Comparison of ENCODE assay signal across 8 cellular contexts in the genomic region with DNA sequence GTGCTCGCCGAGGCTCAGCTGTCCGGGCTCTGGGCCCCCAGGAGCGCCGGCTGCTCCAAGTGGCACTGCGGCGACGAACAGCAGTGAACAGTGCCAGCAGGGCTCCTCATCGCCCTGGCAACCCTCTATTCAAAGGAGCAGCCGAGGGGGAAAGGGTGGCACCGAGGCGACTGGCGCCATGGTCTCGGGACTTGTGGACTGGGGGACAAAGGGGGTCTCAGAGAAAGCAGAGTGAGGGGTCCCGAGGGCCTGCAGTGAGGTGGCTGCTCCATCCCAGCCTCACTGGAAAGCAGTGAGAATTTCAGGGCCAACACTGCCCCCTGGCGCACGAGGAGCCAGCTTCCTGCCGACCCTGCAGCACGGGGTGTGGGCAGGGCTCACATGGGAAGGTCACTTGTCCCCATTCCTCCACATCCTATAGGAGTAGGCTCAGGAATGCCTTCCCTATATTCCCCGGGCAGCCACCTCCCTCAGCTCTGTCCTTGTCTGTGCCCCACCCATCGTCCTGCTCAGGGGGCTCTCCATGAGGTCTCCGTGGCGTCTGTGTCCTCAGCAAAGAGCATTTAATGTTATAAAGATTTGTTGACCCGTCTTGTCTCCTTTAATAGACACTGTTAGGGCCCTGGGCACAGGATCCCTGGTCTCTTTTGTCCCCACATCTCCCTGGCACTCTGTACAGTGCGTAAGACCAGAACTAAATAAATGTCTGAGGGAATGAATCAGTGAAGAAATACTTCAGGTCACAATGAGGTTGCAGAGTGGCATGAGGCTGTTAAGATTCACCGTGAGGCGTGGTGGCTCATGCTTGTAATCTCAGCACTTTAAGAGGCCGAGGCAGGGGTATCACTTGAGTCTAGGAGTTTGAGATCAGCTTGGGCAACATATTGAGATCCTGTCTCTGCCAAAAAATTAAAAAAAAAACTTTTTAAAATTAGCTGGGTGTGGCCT. TPM values are rescaled to one million over a fixed set of nuclear protein-coding genes. Genes with fewer than 3 reads are reported as not detected.
DNase-seq lines count a peak whose midpoint lies in the region; ATAC-seq and TF ChIP-seq lines count a peak whose summit lies in the region.

No MANE protein-coding gene starts in this region.

- TF ChIP-seq CTCF in GM12873 (IDR thresholded peaks at IDR 0.05; ENCODE audit: insufficient read depth, low read depth, low read length, missing control alignments) = peak; percentile 89
- TF ChIP-seq CTCF in activated B cell treated with CpG ODN at 0.5 μM for 24 hours (IDR thresholded peaks at IDR 0.05) = no peak

- no peaks in the 10 kb centered on the region for H3K9me3 Mint-ChIP-seq in activated B cell treated with CpG ODN at 0.5 μM for 24 hours
- no peaks in the 10 kb centered on the region for H3K9me3 Mint-ChIP-seq in central memory CD8-positive, alpha-beta T cell

- H3K27ac ChIP-seq in layer of hippocampus (ENCODE audit: low read depth, low read length) = peak overlapping the region; percentile 71

- H3K36me3 Mint-ChIP-seq in activated B cell treated with CpG ODN at 0.5 μM for 24 hours (ENCODE audit: low read depth) = no peaks in the 10 kb centered on the region
- H3K36me3 Mint-ChIP-seq in central memory CD8-positive, alpha-beta T cell (ENCODE audit: insufficient read depth) = no peaks in the 10 kb centered on the region

- DNase-seq in NCI-H1694 (lab: John Stamatoyannopoulos, UW) (peak; percentile 69), activated B cell treated with CpG ODN at 0.5 μM for 24 hours (peak; percentile 54)
- DNase-seq in central memory CD8-positive, alpha-beta T cell (ENCODE audit: low spot score in 2 of 2) = peak; percentile 38 to 40
- peak; percentile 56 for DNase-seq in stimulated activated CD4-positive, alpha-beta T cell treated with anti-CD3 and anti-CD28 coated beads, Interleukin-1b, Interleukin-23, amount 100 ng/mL, for 48 hours

- no peaks in the 10 kb centered on the region for H3K4me1 Mint-ChIP-seq in activated B cell treated with CpG ODN at 0.5 μM for 24 hours
- peaks cover 16% of the 10 kb centered on the region for H3K4me1 Mint-ChIP-seq in central memory CD8-positive, alpha-beta T cell

- POLR2A ChIA-PET in activated B cell treated with CpG ODN at 0.5 μM for 24 hours (lab: Charles Lee) = interaction anchor here (0.7 kb wide), 1 partner anchor 189 kb away, joined by 3 read pairs; no protein-coding TSS in a partner anchor

- intact Hi-C loops in activated B cell treated with CpG ODN at 0.5 μM for 24 hours (cut with micrococcal nuclease) = loop anchor here (1.0 to 2.0 kb wide), 3 partner anchors 48 to 474 kb away; no protein-coding TSS in a partner anchor

- no peaks in the 10 kb centered on the region for H3K27me3 ChIP-seq in layer of hippocampus (ENCODE audit: control insufficient read depth, insufficient read depth, low read length)

- H3K27ac Mint-ChIP-seq in activated B cell treated with CpG ODN at 0.5 μM for 24 hours = no peak overlapping the region
- no peak overlapping the region for H3K27ac Mint-ChIP-seq in central memory CD8-positive, alpha-beta T cell (ENCODE audit: low read depth)

- ATAC-seq in activated B cell treated with CpG ODN at 0.5 μM for 24 hours (ENCODE audit: low read depth) (peak; percentile 62), GM19023 (IDR thresholded peaks at IDR 0.05; ENCODE audit: unreplicated experiment) (no peak), GM19328 (IDR thresholded peaks at IDR 0.05; ENCODE audit: unreplicated experiment) (no peak)
- ATAC-seq in central memory CD8-positive, alpha-beta T cell (replicated peaks; ENCODE audit: extremely low read depth, poor library complexity, severe bottlenecking) = no peak

- H3K4me3 Mint-ChIP-seq in activated B cell treated with CpG ODN at 0.5 μM for 24 hours = no peak overlapping the region
- no peak overlapping the region for H3K4me3 Mint-ChIP-seq in central memory CD8-positive, alpha-beta T cell

- CTCF ChIA-PET in activated B cell treated with CpG ODN at 0.5 μM for 24 hours (lab: Charles Lee) = interaction anchor here (0.9 to 1.8 kb wide), 3 partner anchors 43 to 189 kb away, joined by 3 to 5 read pairs (median 3); no protein-coding TSS in a partner anchor

- H3K27me3 Mint-ChIP-seq in activated B cell treated with CpG ODN at 0.5 μM for 24 hours = peaks cover 3% of the 10 kb centered on the region
- H3K27me3 Mint-ChIP-seq in central memory CD8-positive, alpha-beta T cell = no peaks in the 10 kb centered on the region

RNA-seq across cellular contexts. Expression of a gene that starts 26.4 kb away (rescaled TPM):
- 3.4 and 3.8 TPM in 2 replicates for total RNA-seq in activated B cell treated with CpG ODN at 0.5 μM for 24 hours

RNA-seq across cellular contexts. Expression of a gene that starts 40.1 kb away (rescaled TPM):
- 20.1 and 21.4 TPM in 2 replicates for total RNA-seq in activated B cell treated with CpG ODN at 0.5 μM for 24 hours
